10 cellular contexts compared by ENCODE assay signal in genomic region chr2:240962371-240963064, GRCh38. TPM values are rescaled to one million over a fixed set of nuclear protein-coding genes. Genes with fewer than 3 reads are reported as not detected.
A peak's percentile ranks its signal among the peaks of the same experiment; 100 is the strongest.
DNase-seq lines count a peak whose midpoint lies in the region; ATAC-seq and TF ChIP-seq lines count a peak whose summit lies in the region.
"Had no signal": no experiment of that assay in that cellular context is flagged by ENCODE, and none has a peak within 500 bp of the region (broad histone marks: within the 10 kb centered on the region; RNA-seq: fewer than 3 reads in every experiment).

No MANE protein-coding gene starts in this region.

- no peak overlapping the region for H3K27ac ChIP-seq in IMR-90 (ENCODE audit: insufficient read depth, low read length)
- peak overlapping the region; percentile 14 to 58 (median 43) for H3K27ac ChIP-seq in stomach

- H3K56ac ChIP-seq in IMR-90 (ENCODE audit: extremely low read depth, insufficient read depth, low read length): no peak overlapping the region

- no peak overlapping the region; the same call in 1 of the 2 replicates for H3K18ac ChIP-seq in IMR-90 (ENCODE audit: low read depth, low read length)

- no peaks in the 10 kb centered on the region for H4K20me1 ChIP-seq in IMR-90 (ENCODE audit: insufficient read depth, low read length)

- 54% methylated on average over 6 of the region's 27 CpGs; no CpG with 5 or more reads in 1 of the 2 experiments for WGBS in IMR-90 (ENCODE audit: extremely low coverage in 2 of 2, insufficient read length in 1 of 2), 2 experiments
- 48 to 71% (median 59%) methylated on average over 22 to 27 of the region's 27 CpGs for WGBS in stomach, 5 donors

- H3K23ac ChIP-seq in IMR-90 (ENCODE audit: low read depth, low read length): no peak overlapping the region

- H2BK120ac ChIP-seq in IMR-90 (ENCODE audit: low read depth, low read length): no peak overlapping the region

- TF ChIP-seq CTCF in IMR-90 (conservative IDR thresholded peaks at IDR 0.05; ENCODE audit: low read depth, low read length) (no peak), stomach (IDR thresholded peaks at IDR 0.05) (no peak)

- no peak overlapping the region for H2BK5ac ChIP-seq in IMR-90 (ENCODE audit: low read depth, low read length, poor library complexity, severe bottlenecking)

- H2AK9ac ChIP-seq in IMR-90 (replicated peaks; ENCODE audit: low read depth, low read length, poor library complexity): no peak overlapping the region

- CTCF ChIA-PET in IMR-90 (lab: Yijun Ruan, JAX): no interaction called here

- dilution Hi-C loops in IMR-90 (cut with HindIII; ENCODE audit: low sequenced_read_pairs, unreplicated experiment): no loop called here

- peak overlapping the region; percentile 75 for H2AFZ ChIP-seq in IMR-90 (replicated peaks; ENCODE audit: low read length, poor library complexity)

- no peak overlapping the region for H3K9ac ChIP-seq in IMR-90 (ENCODE audit: low read depth, low read length)

- no peak for TF ChIP-seq POLR2A in IMR-90 (IDR thresholded peaks at IDR 0.05; ENCODE audit: low read depth, low read length)
- no peak for TF ChIP-seq POLR2A in stomach (IDR thresholded peaks at IDR 0.05)

- no peak for TF ChIP-seq EP300 in stomach (IDR thresholded peaks at IDR 0.05)

- 0 out of 2 replicates have a peak, but pooled peaks have one; percentile 11 for ATAC-seq in IMR-90 (ENCODE audit: low read depth)
- no peak for ATAC-seq in GM18502 (IDR thresholded peaks at IDR 0.05; ENCODE audit: poor library complexity, unreplicated experiment)
- ATAC-seq in HG02981 (IDR thresholded peaks at IDR 0.05; ENCODE audit: unreplicated experiment): no peak
- ATAC-seq: stimulated activated memory B cell treated with anti-CD40 and anti-IgM and Interleukin-4, amounts not matched to agents 10 μg/mL and 1 μg/mL and 100 μg/mL, for 72 hours had no signal

- in situ Hi-C loops in IMR-90 (cut with MboI; ENCODE audit: low sequenced_read_pairs): no loop called here

- H3K27me3 ChIP-seq in IMR-90 (ENCODE audit: control insufficient read depth, insufficient read depth, low read length) (no peaks in the 10 kb centered on the region), stomach (peaks cover 0 to 14% (median 0%) of the 10 kb centered on the region in 3 donors)

- no peak overlapping the region for H3K4me3 ChIP-seq in IMR-90 (ENCODE audit: insufficient read depth, low read depth, low read length)
- H3K4me3 ChIP-seq in stomach: no peak overlapping the region

- H2BK20ac ChIP-seq in IMR-90 (ENCODE audit: low read depth, low read length): no peak overlapping the region

- no peak overlapping the region for H2AK5ac ChIP-seq in IMR-90 (ENCODE audit: low read depth, low read length)

- H4K91ac ChIP-seq in IMR-90 (ENCODE audit: insufficient read depth, low read depth, low read length): no peak overlapping the region

- no peak overlapping the region for H3K14ac ChIP-seq in IMR-90 (replicated peaks; ENCODE audit: low read depth, low read length)

- H3K9me3 ChIP-seq in IMR-90 (ENCODE audit: control insufficient read depth, insufficient read depth, low read length) (no peaks in the 10 kb centered on the region), stomach (no peaks in the 10 kb centered on the region)

- DNase-seq in IMR-90: no peak
- peak; percentile 98 for DNase-seq in brain pericyte (ENCODE audit: low read depth, low spot score)
- DNase-seq in left kidney (ENCODE audit: low read depth, low spot score): peak; percentile 93
- DNase-seq in stomach: peak; percentile 26
- no peak for DNase-seq in AG08396 (ENCODE audit: low spot score)
- DNase-seq in H4 (ENCODE audit: low spot score): no peak
- DNase-seq: nucleus accumbens had no signal

- TF ChIP-seq RAD21 in IMR-90 (IDR thresholded peaks at IDR 0.05; ENCODE audit: low read length): no peak

- no TSS peak for BruUV-seq in IMR-90 (replicated peaks; lab: Mats Ljungman, UMichigan)

- H3K4ac ChIP-seq in IMR-90 (ENCODE audit: low read depth, low read length): no peak overlapping the region

- H4K8ac ChIP-seq in IMR-90 (ENCODE audit: low read depth in 2 of 2, low read length in 2 of 2): no peak overlapping the region

- H3K9me1 ChIP-seq in IMR-90 (ENCODE audit: insufficient read depth, low read length): peaks cover 10% of the 10 kb centered on the region

- POLR2A ChIA-PET in IMR-90 (lab: Charles Lee; ENCODE audit: unreplicated experiment): no interaction called here

- H3K4me2 ChIP-seq in IMR-90 (ENCODE audit: low read depth, low read length): no peak overlapping the region

- H2BK15ac ChIP-seq in IMR-90 (ENCODE audit: low read depth, low read length): no peak overlapping the region

- no peak overlapping the region; the same call in 1 of the 2 replicates for H4K5ac ChIP-seq in IMR-90 (ENCODE audit: low read depth, low read length)

- intact Hi-C loops in IMR-90 (cut with micrococcal nuclease): no loop called here
- intact Hi-C loops in stomach (cut with DNase I; ENCODE audit: low total_unique reads): no loop called here

- H3K79me1 ChIP-seq in IMR-90 (ENCODE audit: low read depth in 1 of 2, low read length in 2 of 2): no peaks in the 10 kb centered on the region

- H3K4me1 ChIP-seq in IMR-90 (ENCODE audit: control insufficient read depth, insufficient read depth, low read length): peaks cover 31% of the 10 kb centered on the region; the same call in 1 of the 2 replicates
- H3K4me1 ChIP-seq in stomach: peaks cover 7 to 43% (median 36%) of the 10 kb centered on the region in 4 donors

- H3K36me3 ChIP-seq in IMR-90 (ENCODE audit: control insufficient read depth, insufficient read depth, low read length) (no peaks in the 10 kb centered on the region), stomach (no peaks in the 10 kb centered on the region)

TF ChIP-seq in IMR-90, 13 proteins besides CTCF, POLR2A, EP300 and RAD21:
- TF ChIP-seq MAFK (IDR thresholded peaks at IDR 0.05; ENCODE audit: low read depth, low read length): peak; percentile 94
- no peak for TF ChIP-seq MAZ (IDR thresholded peaks at IDR 0.05; ENCODE audit: borderline replicate concordance, low read depth, low read length)
- TF ChIP-seq FOS (IDR thresholded peaks at IDR 0.05; ENCODE audit: low read depth, low read length): no peak

RNA-seq across cellular contexts. Expression of gene SNED1, which starts 35.9 kb away (rescaled TPM):
- total RNA-seq in IMR-90 (2012; rRNA removed): 1.1 and 1.4 TPM in 2 replicates
- 3.4 and 3.7 TPM in 2 replicates for polyA plus RNA-seq in IMR-90 (2012; rRNA removed)
- polyA plus RNA-seq in IMR-90 (2012; cell fraction: cytosol; rRNA removed): 1.3 and 3.9 TPM in 2 replicates
- polyA plus RNA-seq in IMR-90 (2012; cell fraction: nucleus; rRNA removed; ENCODE audit: low replicate concordance): 6.6 and 15.0 TPM in 2 replicates
- 100 to 1,000 TPM in 1 of 5 donors, 10 to 100 TPM in 4; 11.4 to 106 (median 22.7) TPM for total RNA-seq in stomach
- 1 to 10 TPM; 2.0 to 2.7 (median 2.3) TPM for polyA plus RNA-seq in stomach
- 1.7 and 2.6 TPM in 2 replicates for total RNA-seq in H4 (2014; rRNA removed; shearing (Covaris generic))

RNA-seq across cellular contexts. Expression of gene CROCC2, which starts 56.4 kb away (rescaled TPM):
- not detected in 2 replicates for total RNA-seq in IMR-90 (2012; rRNA removed)
- not detected in 2 replicates for polyA plus RNA-seq in IMR-90 (2012; rRNA removed)
- not detected in 2 replicates for polyA plus RNA-seq in IMR-90 (2012; cell fraction: cytosol; rRNA removed)
- 0.03 and 0.17 TPM in 2 replicates for polyA plus RNA-seq in IMR-90 (2012; cell fraction: nucleus; rRNA removed; ENCODE audit: low replicate concordance)
- total RNA-seq in stomach: 1 to 10 TPM in 1 of 5 donors, not detected in 4; 4.9 TPM
- under 1 TPM in 1 of 3 donors, not detected in 2; 0.03 TPM for polyA plus RNA-seq in stomach
- not detected in 2 replicates for total RNA-seq in H4 (2014; rRNA removed; shearing (Covaris generic))

Comparison
In these comparisons a context has a peak if more than half of its experiments do, and no peak if none do; other contexts are left out.
1. DNase-seq: peak in brain pericyte (single experiment), left kidney (single experiment) and stomach (single experiment); none in IMR-90 (single experiment), AG08396 (single experiment) and H4 (single experiment).